Comparison of ENCODE assay signal across 7 cellular contexts in genomic region chr10:6142186-6142585, GRCh38. TPM values are rescaled to one million over a fixed set of nuclear protein-coding genes. Genes with fewer than 3 reads are reported as not detected.
DNase-seq lines count a peak whose midpoint lies in the region; ATAC-seq and TF ChIP-seq lines count a peak whose summit lies in the region.
"Not testable (repeated sequence)": the region's sequence is repeated elsewhere in the genome, so short reads cannot be mapped to it uniquely, and the experiment has no call there.

No MANE protein-coding gene starts in this region.

- peak overlapping the region; percentile 74 to 88 (median 86) for H3K4me3 Mint-ChIP-seq in CD4-positive, CD25-positive, alpha-beta regulatory T cell
- H3K4me3 Mint-ChIP-seq in activated CD4-positive, alpha-beta memory T cell treated with anti-CD3 and anti-CD28 coated beads, Interleukin-2, amount 10 ng/mL, durations not matched to agents 7 days and 5 days = peak overlapping the region; percentile 76
- not testable (repeated sequence) for H3K4me3 Mint-ChIP-seq in activated naive CD8-positive, alpha-beta T cell treated with anti-CD3 and anti-CD28 coated beads, Interleukin-2, amount 10 ng/mL, durations not matched to agents 7 days and 5 days; neural progenitor cell

- H3K36me3 ChIP-seq in CD4-positive, CD25-positive, alpha-beta regulatory T cell (ENCODE audit: control insufficient read depth, insufficient read depth, low read length); OCI-LY3 (replicated peaks; ENCODE audit: low read depth, low read length); neural progenitor cell: not testable (repeated sequence)

- H3K9me3 Mint-ChIP-seq in CD4-positive, CD25-positive, alpha-beta regulatory T cell; activated CD4-positive, alpha-beta memory T cell treated with anti-CD3 and anti-CD28 coated beads, Interleukin-2, amount 10 ng/mL, durations not matched to agents 7 days and 5 days; activated naive CD8-positive, alpha-beta T cell treated with anti-CD3 and anti-CD28 coated beads, Interleukin-2, amount 10 ng/mL, durations not matched to agents 7 days and 5 days; neural progenitor cell: not testable (repeated sequence)

- H3K27me3 Mint-ChIP-seq in CD4-positive, CD25-positive, alpha-beta regulatory T cell = peaks cover 27% of the 10 kb centered on the region
- peaks cover 21% of the 10 kb centered on the region for H3K27me3 Mint-ChIP-seq in activated CD4-positive, alpha-beta memory T cell treated with anti-CD3 and anti-CD28 coated beads, Interleukin-2, amount 10 ng/mL, durations not matched to agents 7 days and 5 days
- H3K27me3 Mint-ChIP-seq in activated naive CD8-positive, alpha-beta T cell treated with anti-CD3 and anti-CD28 coated beads, Interleukin-2, amount 10 ng/mL, durations not matched to agents 7 days and 5 days = not testable (repeated sequence)
- peaks cover 18% of the 10 kb centered on the region for H3K27me3 Mint-ChIP-seq in neural progenitor cell (ENCODE audit: insufficient read depth, low read depth)

- not testable (repeated sequence) for H3K36me3 Mint-ChIP-seq in CD4-positive, CD25-positive, alpha-beta regulatory T cell; activated CD4-positive, alpha-beta memory T cell treated with anti-CD3 and anti-CD28 coated beads, Interleukin-2, amount 10 ng/mL, durations not matched to agents 7 days and 5 days (ENCODE audit: low read depth); activated naive CD8-positive, alpha-beta T cell treated with anti-CD3 and anti-CD28 coated beads, Interleukin-2, amount 10 ng/mL, durations not matched to agents 7 days and 5 days; neural progenitor cell

- peaks cover 53% of the 10 kb centered on the region for H3K4me1 ChIP-seq in CD4-positive, CD25-positive, alpha-beta regulatory T cell (ENCODE audit: control insufficient read depth, insufficient read depth, low read length, poor library complexity, severe bottlenecking)
- peaks cover 31% of the 10 kb centered on the region for H3K4me1 ChIP-seq in OCI-LY3 (ENCODE audit: low read length)
- peaks cover 47% of the 10 kb centered on the region for H3K4me1 ChIP-seq in neural progenitor cell

- not testable (repeated sequence) for H3K9me3 ChIP-seq in CD4-positive, CD25-positive, alpha-beta regulatory T cell (ENCODE audit: control insufficient read depth in 2 of 2, low read length in 2 of 2); OCI-LY3 (ENCODE audit: insufficient read depth, low read length); neural progenitor cell (ENCODE audit: low read depth)

- not testable (repeated sequence) for DNase-seq in CD4-positive, CD25-positive, alpha-beta regulatory T cell; activated CD4-positive, alpha-beta memory T cell treated with anti-CD3 and anti-CD28 coated beads, Interleukin-2, amount 10 ng/mL, durations not matched to agents 7 days and 5 days; activated naive CD8-positive, alpha-beta T cell treated with anti-CD3 and anti-CD28 coated beads, Interleukin-2, amount 10 ng/mL, durations not matched to agents 7 days and 5 days; epithelial cell of proximal tubule (ENCODE audit: low read depth); neural progenitor cell (ENCODE audit: low spot score)
- DNase-seq in stimulated activated CD4-positive, alpha-beta T cell treated with anti-CD3 and anti-CD28 coated beads, Interleukin-15, amount 100 ng/mL, for 24 hours = peak; percentile 43

- not testable (repeated sequence) for H3K27me3 ChIP-seq in CD4-positive, CD25-positive, alpha-beta regulatory T cell (ENCODE audit: control insufficient read depth, insufficient read depth, low read length)
- H3K27me3 ChIP-seq in OCI-LY3 (ENCODE audit: low read depth, low read length) (peaks cover 35% of the 10 kb centered on the region), neural progenitor cell (peaks cover 34% of the 10 kb centered on the region)

- H3K4me2 ChIP-seq in OCI-LY3 (ENCODE audit: low read length) = peak overlapping the region; percentile 99
- H3K4me2 ChIP-seq in neural progenitor cell = peak overlapping the region; percentile 1

- peaks cover 29% of the 10 kb centered on the region for H3F3A ChIP-seq in neural progenitor cell (ENCODE audit: low read depth)

- 0 out of 2 replicates have a peak overlapping the region, but pooled peaks have one; percentile 54 for H3K9ac ChIP-seq in OCI-LY3 (ENCODE audit: low read length)
- not testable (repeated sequence) for H3K9ac ChIP-seq in neural progenitor cell

- POLR2A ChIA-PET in activated CD4-positive, alpha-beta memory T cell treated with anti-CD3 and anti-CD28 coated beads, Interleukin-2, amount 10 ng/mL, durations not matched to agents 7 days and 5 days (lab: Charles Lee) = interaction anchor here (1.5 to 1.7 kb wide), 2 partner anchors 12 to 21 kb away, joined by 3 to 5 read pairs; no protein-coding TSS in a partner anchor
- POLR2A ChIA-PET in activated naive CD8-positive, alpha-beta T cell treated with anti-CD3 and anti-CD28 coated beads, Interleukin-2, amount 10 ng/mL, durations not matched to agents 7 days and 5 days (lab: Charles Lee) = not testable (repeated sequence)

- H2AFZ ChIP-seq in OCI-LY3 (ENCODE audit: low read depth, low read length); neural progenitor cell (replicated peaks): not testable (repeated sequence)

- H3K4me3 ChIP-seq in CD4-positive, CD25-positive, alpha-beta regulatory T cell (ENCODE audit: low read depth, low read length); neural progenitor cell: not testable (repeated sequence)
- H3K4me3 ChIP-seq in OCI-LY3 (ENCODE audit: low read length) (peak overlapping the region; percentile 80), epithelial cell of proximal tubule (ENCODE audit: low read depth, low read length) (peak overlapping the region; percentile 53)

- peaks cover 8 to 51% (median 40%) of the 10 kb centered on the region in 4 donors for H3K4me1 Mint-ChIP-seq in CD4-positive, CD25-positive, alpha-beta regulatory T cell
- H3K4me1 Mint-ChIP-seq in activated CD4-positive, alpha-beta memory T cell treated with anti-CD3 and anti-CD28 coated beads, Interleukin-2, amount 10 ng/mL, durations not matched to agents 7 days and 5 days = peaks cover 81% of the 10 kb centered on the region
- H3K4me1 Mint-ChIP-seq in activated naive CD8-positive, alpha-beta T cell treated with anti-CD3 and anti-CD28 coated beads, Interleukin-2, amount 10 ng/mL, durations not matched to agents 7 days and 5 days = peaks cover 46% of the 10 kb centered on the region
- H3K4me1 Mint-ChIP-seq in neural progenitor cell = peaks cover 49% of the 10 kb centered on the region

- not testable (repeated sequence) for H4K20me1 ChIP-seq in OCI-LY3 (ENCODE audit: insufficient read depth, low read length)
- peaks cover 16% of the 10 kb centered on the region for H4K20me1 ChIP-seq in neural progenitor cell (ENCODE audit: low read depth)

- CTCF ChIA-PET in activated CD4-positive, alpha-beta memory T cell treated with anti-CD3 and anti-CD28 coated beads, Interleukin-2, amount 10 ng/mL, durations not matched to agents 7 days and 5 days (lab: Charles Lee) = interaction anchor here (1.2 kb wide), 1 partner anchor 21 kb away, joined by 3 read pairs; no protein-coding TSS in a partner anchor

- not testable (repeated sequence) for H3K27ac ChIP-seq in CD4-positive, CD25-positive, alpha-beta regulatory T cell (ENCODE audit: insufficient read depth, low read length, poor library complexity, severe bottlenecking); OCI-LY3 (ENCODE audit: low read length); neural progenitor cell

- not testable (repeated sequence) for TF ChIP-seq CTCF in OCI-LY3 (IDR thresholded peaks at IDR 0.05; ENCODE audit: low read depth, low read length); epithelial cell of proximal tubule (conservative IDR thresholded peaks at IDR 0.05; ENCODE audit: low read depth, low read length); neural progenitor cell (IDR thresholded peaks at IDR 0.05)

- H3K79me2 ChIP-seq in OCI-LY3 (ENCODE audit: low read length) = peaks cover 17% of the 10 kb centered on the region
- peaks cover 12% of the 10 kb centered on the region for H3K79me2 ChIP-seq in neural progenitor cell (ENCODE audit: low read depth)

- not testable (repeated sequence) for ATAC-seq in CD4-positive, CD25-positive, alpha-beta regulatory T cell (ENCODE audit: low read depth in 2 of 2); activated naive CD8-positive, alpha-beta T cell treated with anti-CD3 and anti-CD28 coated beads, Interleukin-2, amount 10 ng/mL, durations not matched to agents 7 days and 5 days (ENCODE audit: low read depth)

- H3K27ac Mint-ChIP-seq in CD4-positive, CD25-positive, alpha-beta regulatory T cell; neural progenitor cell: not testable (repeated sequence)
- H3K27ac Mint-ChIP-seq in activated CD4-positive, alpha-beta memory T cell treated with anti-CD3 and anti-CD28 coated beads, Interleukin-2, amount 10 ng/mL, durations not matched to agents 7 days and 5 days = peak overlapping the region; percentile 40
- H3K27ac Mint-ChIP-seq in activated naive CD8-positive, alpha-beta T cell treated with anti-CD3 and anti-CD28 coated beads, Interleukin-2, amount 10 ng/mL, durations not matched to agents 7 days and 5 days = peak overlapping the region; percentile 21

RNA-seq across cellular contexts. Expression of gene RBM17, which starts 53.4 kb away (rescaled TPM):
- total RNA-seq in CD4-positive, CD25-positive, alpha-beta regulatory T cell = 168 TPM
- 10 to 100 TPM; 63.6 to 88.2 (median 65.7) TPM for polyA plus RNA-seq in CD4-positive, CD25-positive, alpha-beta regulatory T cell
- 100 to 1,000 TPM; 155 to 157 TPM for total RNA-seq in activated CD4-positive, alpha-beta memory T cell treated with anti-CD3 and anti-CD28 coated beads, Interleukin-2, amount 10 ng/mL, durations not matched to agents 7 days and 5 days
- total RNA-seq in activated naive CD8-positive, alpha-beta T cell treated with anti-CD3 and anti-CD28 coated beads, Interleukin-2, amount 10 ng/mL, durations not matched to agents 7 days and 5 days = 100 to 1,000 TPM; 185 to 200 TPM
- 48.2 and 57.3 TPM in 2 replicates for total RNA-seq in epithelial cell of proximal tubule
- 67.2 and 73.6 TPM in 2 replicates for total RNA-seq in neural progenitor cell (ENCODE audit: low replicate concordance)
